ENCODE assay signal across 16 cellular contexts in genomic region chr20:61487346-61488022, GRCh38.
"Had no signal": no experiment of that assay in that cellular context is flagged by ENCODE, and none has a peak within 500 bp of the region (broad histone marks: within the 10 kb centered on the region; RNA-seq: fewer than 3 reads in every experiment).

No MANE protein-coding gene starts in this region.

- DNase-seq: activated CD4-positive, alpha-beta T cell treated with anti-CD3 and anti-CD28 coated beads, Interleukin-2, amount 50 U/mL, for 4 hours; activated CD8-positive, alpha-beta memory T cell treated with anti-CD3 and anti-CD28 coated beads, Interleukin-2, amount 10 ng/mL, durations not matched to agents 7 days and 5 days; activated naive CD4-positive, alpha-beta T cell treated with anti-CD3 and anti-CD28 coated beads, Interleukin-2, amount 10 ng/mL, durations not matched to agents 7 days and 5 days; activated T-cell treated with anti-CD3 and anti-CD28 coated beads, Interleukin-2, amount 50 U/mL, for 1 hour; dorsolateral prefrontal cortex; gastrocnemius medialis; natural killer cell; small intestine; stimulated activated CD4-positive, alpha-beta T cell treated with anti-CD3 and anti-CD28 coated beads, Interleukin-4, amount 100 ng/mL, for 4 hours; stimulated activated CD8-positive, alpha-beta memory T cell treated with anti-CD3 and anti-CD28 coated beads, Interleukin-4, amount 100 ng/mL, for 48 hours; stimulated activated naive CD4-positive, alpha-beta T cell treated with Interleukin-2 at 50 U/mL for 16 hours; upper lobe of left lung had no signal

- ATAC-seq: activated CD8-positive, alpha-beta memory T cell treated with anti-CD3 and anti-CD28 coated beads, Interleukin-2, amount 10 ng/mL, durations not matched to agents 7 days and 5 days; esophagus mucosa; gastrocnemius medialis; natural killer cell had no signal

- H3K4me1 Mint-ChIP-seq: activated CD8-positive, alpha-beta memory T cell treated with anti-CD3 and anti-CD28 coated beads, Interleukin-2, amount 10 ng/mL, durations not matched to agents 7 days and 5 days; activated naive CD4-positive, alpha-beta T cell treated with anti-CD3 and anti-CD28 coated beads, Interleukin-2, amount 10 ng/mL, durations not matched to agents 7 days and 5 days; natural killer cell had no signal

- H3K4me1 ChIP-seq: ascending aorta, gastrocnemius medialis, right atrium auricular region, upper lobe of left lung had no signal

- H3K4me3 ChIP-seq: ascending aorta, gastrocnemius medialis, right atrium auricular region, upper lobe of left lung had no signal

- H3K27me3 ChIP-seq: ascending aorta, gastrocnemius medialis, right atrium auricular region, upper lobe of left lung had no signal

- H3K27ac Mint-ChIP-seq: activated CD8-positive, alpha-beta memory T cell treated with anti-CD3 and anti-CD28 coated beads, Interleukin-2, amount 10 ng/mL, durations not matched to agents 7 days and 5 days; activated naive CD4-positive, alpha-beta T cell treated with anti-CD3 and anti-CD28 coated beads, Interleukin-2, amount 10 ng/mL, durations not matched to agents 7 days and 5 days; natural killer cell; progenitor cell of endocrine pancreas had no signal

- H3K36me3 Mint-ChIP-seq: activated CD8-positive, alpha-beta memory T cell treated with anti-CD3 and anti-CD28 coated beads, Interleukin-2, amount 10 ng/mL, durations not matched to agents 7 days and 5 days; activated naive CD4-positive, alpha-beta T cell treated with anti-CD3 and anti-CD28 coated beads, Interleukin-2, amount 10 ng/mL, durations not matched to agents 7 days and 5 days; natural killer cell had no signal

- H3K36me3 ChIP-seq: ascending aorta, gastrocnemius medialis, right atrium auricular region, upper lobe of left lung had no signal

- H3K9me3 ChIP-seq: ascending aorta, gastrocnemius medialis, right atrium auricular region, upper lobe of left lung had no signal

- FAIRE-seq: small intestine had no signal

- H3K27ac ChIP-seq: ascending aorta, dorsolateral prefrontal cortex, gastrocnemius medialis, right atrium auricular region, upper lobe of left lung had no signal

- H3K4me3 Mint-ChIP-seq: activated CD8-positive, alpha-beta memory T cell treated with anti-CD3 and anti-CD28 coated beads, Interleukin-2, amount 10 ng/mL, durations not matched to agents 7 days and 5 days; activated naive CD4-positive, alpha-beta T cell treated with anti-CD3 and anti-CD28 coated beads, Interleukin-2, amount 10 ng/mL, durations not matched to agents 7 days and 5 days; natural killer cell had no signal

- H3K27me3 Mint-ChIP-seq: activated CD8-positive, alpha-beta memory T cell treated with anti-CD3 and anti-CD28 coated beads, Interleukin-2, amount 10 ng/mL, durations not matched to agents 7 days and 5 days; activated naive CD4-positive, alpha-beta T cell treated with anti-CD3 and anti-CD28 coated beads, Interleukin-2, amount 10 ng/mL, durations not matched to agents 7 days and 5 days; progenitor cell of endocrine pancreas had no signal

- H3K9me3 Mint-ChIP-seq: natural killer cell had no signal
